Comparison of ENCODE assay signal across 9 cellular contexts in genomic region chr17:48814504-48814903, GRCh38. TPM values are rescaled to one million over a fixed set of nuclear protein-coding genes. Genes with fewer than 3 reads are reported as not detected.
DNase-seq lines count a peak whose midpoint lies in the region; ATAC-seq lines count a peak whose summit lies in the region.
"Had no signal": no experiment of that assay in that cellular context is flagged by ENCODE, and none has a peak within 500 bp of the region (broad histone marks: within the 10 kb centered on the region; RNA-seq: fewer than 3 reads in every experiment).

No MANE protein-coding gene starts in this region.

- H3K27ac Mint-ChIP-seq in activated naive CD8-positive, alpha-beta T cell treated with anti-CD3 and anti-CD28 coated beads for 36 hours: no peak overlapping the region

- H4K20me1 ChIP-seq in GM23248 (ENCODE audit: insufficient read depth): no peaks in the 10 kb centered on the region

- H3K9me3 Mint-ChIP-seq in activated naive CD8-positive, alpha-beta T cell treated with anti-CD3 and anti-CD28 coated beads for 36 hours: no peaks in the 10 kb centered on the region

- no peak overlapping the region for H3K9ac ChIP-seq in GM23248

- H3K4me3 ChIP-seq in GM23248: no peak overlapping the region
- H3K4me3 ChIP-seq in right cardiac atrium (ENCODE audit: low read length): no peak overlapping the region

- no peaks in the 10 kb centered on the region for H3K79me2 ChIP-seq in GM23248 (ENCODE audit: insufficient read depth)

- H3K9me2 ChIP-seq in GM23248 (ENCODE audit: insufficient read depth): no peaks in the 10 kb centered on the region

- WGBS in GM23248 (ENCODE audit: low coverage in 1 of 2, low lambda C conversion rate in 2 of 2, missing lambda C conversion rate in 2 of 2), 2 experiments: 23 to 30% methylated on average over 7 of the region's 7 CpGs
- WGBS in right cardiac atrium: 24% methylated on average over 7 of the region's 7 CpGs

- H3K4me3 Mint-ChIP-seq in activated naive CD8-positive, alpha-beta T cell treated with anti-CD3 and anti-CD28 coated beads for 36 hours: no peak overlapping the region

- no peaks in the 10 kb centered on the region for H3K36me3 Mint-ChIP-seq in activated naive CD8-positive, alpha-beta T cell treated with anti-CD3 and anti-CD28 coated beads for 36 hours

- H3K27ac ChIP-seq in GM23248: no peak overlapping the region
- H3K27ac ChIP-seq in right cardiac atrium (ENCODE audit: low read length): no peak overlapping the region

- H3K27me3 Mint-ChIP-seq in activated naive CD8-positive, alpha-beta T cell treated with anti-CD3 and anti-CD28 coated beads for 36 hours: peaks cover 67% of the 10 kb centered on the region

- H3K4me1 Mint-ChIP-seq in activated naive CD8-positive, alpha-beta T cell treated with anti-CD3 and anti-CD28 coated beads for 36 hours: peaks cover 21% of the 10 kb centered on the region

- 0 out of 2 replicates have a peak overlapping the region, but pooled peaks have one; percentile 48 for H2AFZ ChIP-seq in GM23248

- H3K4me1 ChIP-seq in GM23248 (ENCODE audit: insufficient read depth): no peaks in the 10 kb centered on the region
- H3K4me1 ChIP-seq in right cardiac atrium (ENCODE audit: control insufficient read depth, insufficient read depth, low read length): no peaks in the 10 kb centered on the region

- H3K9me3 ChIP-seq in GM23248 (ENCODE audit: low read depth): no peaks in the 10 kb centered on the region
- H3K9me3 ChIP-seq in right cardiac atrium (ENCODE audit: control insufficient read depth, low read length): no peaks in the 10 kb centered on the region

- ATAC-seq in right cardiac atrium (no peak), HG03135 (IDR thresholded peaks at IDR 0.05; ENCODE audit: unreplicated experiment) (no peak), GM19397 (IDR thresholded peaks at IDR 0.05; ENCODE audit: unreplicated experiment) (no peak)

- in situ Hi-C loops in GM23248 (cut with MboI): loop anchor here (10.0 kb wide), 1 partner anchor 220 kb away; no protein-coding TSS in a partner anchor

- H3K27me3 ChIP-seq in GM23248 (replicated peaks; ENCODE audit: insufficient read depth) (peaks cover 20% of the 10 kb centered on the region), right cardiac atrium (ENCODE audit: control insufficient read depth, insufficient read depth) (no peaks in the 10 kb centered on the region)

- DNase-seq in Ammon's horn (ENCODE audit: low spot score) (peak; percentile 46), GM23248 (peak; percentile 64), RPMI8226 (peak; percentile 64), right cardiac atrium (peak; percentile 42 to 77 (median 62))
- DNase-seq in activated naive CD8-positive, alpha-beta T cell treated with anti-CD3 and anti-CD28 coated beads for 36 hours: peak; percentile 55
- peak; percentile 67 for DNase-seq in stimulated activated CD4-positive, alpha-beta T cell treated with anti-CD3 and anti-CD28 coated beads, Interleukin-15, amount 100 ng/mL, for 24 hours

- H3K4me2 ChIP-seq in GM23248 (ENCODE audit: unreplicated experiment): no peak overlapping the region

- peaks cover 14% of the 10 kb centered on the region for H3F3A ChIP-seq in GM23248 (ENCODE audit: insufficient read depth)

- no peaks in the 10 kb centered on the region for H3K36me3 ChIP-seq in GM23248 (ENCODE audit: low read depth)

- intact Hi-C loops in right cardiac atrium (cut with DNase I): loop anchor here in 3 of 4 donors (2.0 kb wide), 1 partner anchor 64 kb away; no protein-coding TSS in a partner anchor

RNA-seq across cellular contexts. Expression of gene TTLL6, which starts 2.5 kb away (rescaled TPM):
- total RNA-seq in GM23248 (2014; rRNA removed; shearing (Covaris generic)): not detected in 2 replicates
- polyA plus RNA-seq in GM23248 (2016; fragmentation: Nextera tagmentation; extraction: Ambion mirVana) (not detected in 2 replicates), right cardiac atrium (0.27 TPM)
- total RNA-seq in activated naive CD8-positive, alpha-beta T cell treated with anti-CD3 and anti-CD28 coated beads for 36 hours: not detected
- total RNA-seq in right cardiac atrium: under 1 TPM in 2 of 4 donors, not detected in 2; 0.06 to 0.23 TPM
- total RNA-seq: skeletal muscle tissue had no signal

RNA-seq across cellular contexts. Expression of gene CALCOCO2, which starts 16.3 kb away (rescaled TPM):
- total RNA-seq in GM23248 (2014; rRNA removed; shearing (Covaris generic)): 40.9 and 60.6 TPM in 2 replicates
- 92.4 and 101 TPM in 2 replicates for polyA plus RNA-seq in GM23248 (2016; fragmentation: Nextera tagmentation; extraction: Ambion mirVana)
- total RNA-seq in activated naive CD8-positive, alpha-beta T cell treated with anti-CD3 and anti-CD28 coated beads for 36 hours: 10 to 100 TPM; 69.3 to 75.8 TPM
- total RNA-seq in right cardiac atrium: 100 to 1,000 TPM; 220 to 298 (median 281) TPM
- polyA plus RNA-seq in right cardiac atrium: 131 TPM
